19 cellular contexts compared by ENCODE assay signal in genomic region chr22:39988386-39989114, GRCh38. TPM values are rescaled to one million over a fixed set of nuclear protein-coding genes. Genes with fewer than 3 reads are reported as not detected.
DNase-seq lines count a peak whose midpoint lies in the region; ATAC-seq, FAIRE-seq and TF ChIP-seq lines count a peak whose summit lies in the region.
"Had no signal": no experiment of that assay in that cellular context is flagged by ENCODE, and none has a peak within 500 bp of the region (broad histone marks: within the 10 kb centered on the region; RNA-seq: fewer than 3 reads in every experiment).

No MANE protein-coding gene starts in this region.

- 48% methylated on average over 10 of the region's 10 CpGs for WGBS in GM12878 (ENCODE audit: insufficient coverage, insufficient replicate concordance, low lambda C conversion rate, missing lambda C conversion rate)

- no peak overlapping the region for H3K4me3 Mint-ChIP-seq in activated naive CD8-positive, alpha-beta T cell
- H3K4me3 Mint-ChIP-seq in activated naive CD8-positive, alpha-beta T cell treated with anti-CD3 and anti-CD28 coated beads, Interleukin-2, amount 50 U/mL, for 24 hours: no peak overlapping the region
- H3K4me3 Mint-ChIP-seq in stimulated activated effector memory CD8-positive, alpha-beta T cell treated with anti-CD3 and anti-CD28 coated beads, Interleukin-12 subunit alpha, Interleukin-12 subunit beta, amount 100 ng/mL, for 72 hours: no peak overlapping the region
- H3K4me3 Mint-ChIP-seq: HFFc6 had no signal

- peak overlapping the region; percentile 78 for H3K27ac Mint-ChIP-seq in activated naive CD8-positive, alpha-beta T cell
- no peak overlapping the region for H3K27ac Mint-ChIP-seq in activated naive CD8-positive, alpha-beta T cell treated with anti-CD3 and anti-CD28 coated beads, Interleukin-2, amount 50 U/mL, for 24 hours
- peak overlapping the region; percentile 11 for H3K27ac Mint-ChIP-seq in stimulated activated effector memory CD8-positive, alpha-beta T cell treated with anti-CD3 and anti-CD28 coated beads, Interleukin-12 subunit alpha, Interleukin-12 subunit beta, amount 100 ng/mL, for 72 hours
- H3K27ac Mint-ChIP-seq: HFFc6 had no signal

- no peak overlapping the region for H3K4me2 ChIP-seq in GM12878 (ENCODE audit: control insufficient read depth, insufficient read depth)
- H3K4me2 ChIP-seq: KMS-11 had no signal

- peaks cover 11% of the 10 kb centered on the region for H3K4me1 ChIP-seq in GM12878 (ENCODE audit: control insufficient read depth, insufficient read depth, low read length)
- H3K4me1 ChIP-seq: SJSA1 had no signal

- no peak for TF ChIP-seq EP300 in GM12878 (IDR thresholded peaks at IDR 0.05; ENCODE audit: borderline replicate concordance in 1 of 2, control insufficient read depth in 1 of 2, low read depth in 2 of 2, low read length in 2 of 2)

- H4K20me1 ChIP-seq in GM12878 (ENCODE audit: control insufficient read depth, insufficient read depth): no peaks in the 10 kb centered on the region
- H4K20me1 ChIP-seq: BLaER1 treated with 17β-estradiol and CSF1 and Interleukin-3, amounts not matched to agents 10 nM and 100 nM had no signal

- POLR2A ChIA-PET in GM12878 (lab: Charles Lee): no interaction called here

- no peak overlapping the region for H3K4me3 ChIP-seq in GM12878
- H3K4me3 ChIP-seq: BLaER1 treated with 17β-estradiol and CSF1 and Interleukin-3, amounts not matched to agents 10 nM and 100 nM; SJSA1 had no signal

- no peak overlapping the region for H3K27ac ChIP-seq in GM12878 (ENCODE audit: control insufficient read depth, insufficient read depth)
- H3K27ac ChIP-seq: BLaER1 treated with 17β-estradiol and CSF1 and Interleukin-3, amounts not matched to agents 10 nM and 100 nM; KMS-11; SJSA1 had no signal

- in situ Hi-C loops in GM12878 (cut with MboI): no loop called here

- SMC1A ChIA-PET in GM12878 (lab: Charles Lee; ENCODE audit: uncharacterized antibody, unreplicated experiment): no interaction called here

- CTCF ChIA-PET in GM12878 (lab: Yijun Ruan, JAX): interaction anchor here (0.6 kb wide), 1 partner anchor 360 kb away, joined by 3 read pairs; no protein-coding TSS in a partner anchor

- RAD21 ChIA-PET in GM12878 (lab: Charles Lee; ENCODE audit: unreplicated experiment): no interaction called here

- TF ChIP-seq RAD21 in GM12878 (IDR thresholded peaks at IDR 0.05; ENCODE audit: insufficient read depth, low read depth, low read length): no peak

- ATAC-seq in activated naive CD8-positive, alpha-beta T cell treated with anti-CD3 and anti-CD28 coated beads, Interleukin-2, amount 50 U/mL, for 24 hours: no peak
- ATAC-seq in GM12878 (peak; percentile 11; the same call in 1 of the 3 replicates), esophagus mucosa (peak; percentile 80), HG03159 (IDR thresholded peaks at IDR 0.05; ENCODE audit: unreplicated experiment) (no peak), HG03175 (IDR thresholded peaks at IDR 0.05; ENCODE audit: unreplicated experiment) (no peak), HG02678 (IDR thresholded peaks at IDR 0.05; ENCODE audit: unreplicated experiment) (no peak)
- no peak for ATAC-seq in stimulated activated effector memory CD8-positive, alpha-beta T cell treated with anti-CD3 and anti-CD28 coated beads, Interleukin-12 subunit alpha, Interleukin-12 subunit beta, amount 100 ng/mL, for 72 hours

- BruUV-seq in GM12878 (replicated peaks; lab: Mats Ljungman, UMichigan): no TSS peak

- TF ChIP-seq POLR2A in GM12878 (IDR thresholded peaks at IDR 0.05; ENCODE audit: low read depth, low read length): no peak

- peaks cover 0 to 2% of the 10 kb centered on the region in 2 experiments; a peak in 1 of 4 replicates for H3K27me3 ChIP-seq in GM12878 (replicated peaks in 1 of 2; ENCODE audit: control insufficient read depth in 2 of 2, insufficient read depth in 2 of 2, low read length in 1 of 2)
- H3K27me3 ChIP-seq: SJSA1 had no signal

- intact Hi-C loops in GM12878 (cut with micrococcal nuclease; ENCODE audit: unreplicated experiment): no loop called here

- no peak overlapping the region for H2AFZ ChIP-seq in GM12878 (ENCODE audit: control insufficient read depth, low read depth, low read length)

- no peaks in the 10 kb centered on the region for H3K9me3 ChIP-seq in GM12878 (replicated peaks; ENCODE audit: control insufficient read depth, insufficient read depth, low read length)
- H3K9me3 ChIP-seq: BLaER1 treated with 17β-estradiol and CSF1 and Interleukin-3, amounts not matched to agents 10 nM and 100 nM; SJSA1 had no signal

- TF ChIP-seq CTCF in GM12878 (IDR thresholded peaks at IDR 0.05 in 2 of 3, conservative IDR thresholded peaks at IDR 0.05 in 1 of 3; ENCODE audit: control insufficient read depth in 2 of 3, extremely low read depth in 1 of 3, insufficient read depth in 1 of 3, low read depth in 3 of 3, low read length in 3 of 3): no peak

- FAIRE-seq in GM12878 (lab: Jason Lieb, UNC): no peak
- FAIRE-seq: GM12892 had no signal

- no peaks in the 10 kb centered on the region for H3K36me3 ChIP-seq in GM12878 (ENCODE audit: control insufficient read depth in 2 of 2, insufficient read depth in 2 of 2, low read length in 1 of 2)
- H3K36me3 ChIP-seq: BLaER1 treated with 17β-estradiol and CSF1 and Interleukin-3, amounts not matched to agents 10 nM and 100 nM; SJSA1 had no signal

- H3K9me3 Mint-ChIP-seq in activated naive CD8-positive, alpha-beta T cell (ENCODE audit: low read depth): no peaks in the 10 kb centered on the region
- no peaks in the 10 kb centered on the region for H3K9me3 Mint-ChIP-seq in activated naive CD8-positive, alpha-beta T cell treated with anti-CD3 and anti-CD28 coated beads, Interleukin-2, amount 50 U/mL, for 24 hours
- no peaks in the 10 kb centered on the region for H3K9me3 Mint-ChIP-seq in stimulated activated effector memory CD8-positive, alpha-beta T cell treated with anti-CD3 and anti-CD28 coated beads, Interleukin-12 subunit alpha, Interleukin-12 subunit beta, amount 100 ng/mL, for 72 hours
- H3K9me3 Mint-ChIP-seq: HFFc6 had no signal

- no peak overlapping the region for H3K9ac ChIP-seq in GM12878 (ENCODE audit: control insufficient read depth, insufficient read depth, low read length)
- H3K9ac ChIP-seq: BLaER1 treated with 17β-estradiol and CSF1 and Interleukin-3, amounts not matched to agents 10 nM and 100 nM; KMS-11 had no signal

- DNase-seq in activated naive CD8-positive, alpha-beta T cell treated with anti-CD3 and anti-CD28 coated beads, Interleukin-2, amount 50 U/mL, for 24 hours: no peak
- DNase-seq in GM12878 (ENCODE audit: low read depth, low spot score): no peak
- no peak for DNase-seq in stimulated activated effector memory CD8-positive, alpha-beta T cell treated with anti-CD3 and anti-CD28 coated beads, Interleukin-12 subunit alpha, Interleukin-12 subunit beta, amount 100 ng/mL, for 72 hours (ENCODE audit: low spot score in 2 of 2)
- DNase-seq: 8988T, HFFc6, NCI-H1092, NCI-H2107, NCI-H226, NCI-H526 treated with DMSO at 0.1 percent for 48 hours had no signal

- peaks cover 29% of the 10 kb centered on the region for H3K4me1 Mint-ChIP-seq in activated naive CD8-positive, alpha-beta T cell (ENCODE audit: low read depth)
- H3K4me1 Mint-ChIP-seq in activated naive CD8-positive, alpha-beta T cell treated with anti-CD3 and anti-CD28 coated beads, Interleukin-2, amount 50 U/mL, for 24 hours: peaks cover 23% of the 10 kb centered on the region
- peaks cover 14% of the 10 kb centered on the region for H3K4me1 Mint-ChIP-seq in stimulated activated effector memory CD8-positive, alpha-beta T cell treated with anti-CD3 and anti-CD28 coated beads, Interleukin-12 subunit alpha, Interleukin-12 subunit beta, amount 100 ng/mL, for 72 hours

- H3K36me3 Mint-ChIP-seq in activated naive CD8-positive, alpha-beta T cell: no peaks in the 10 kb centered on the region
- peaks cover 1% of the 10 kb centered on the region for H3K36me3 Mint-ChIP-seq in activated naive CD8-positive, alpha-beta T cell treated with anti-CD3 and anti-CD28 coated beads, Interleukin-2, amount 50 U/mL, for 24 hours (ENCODE audit: low read depth)
- H3K36me3 Mint-ChIP-seq in stimulated activated effector memory CD8-positive, alpha-beta T cell treated with anti-CD3 and anti-CD28 coated beads, Interleukin-12 subunit alpha, Interleukin-12 subunit beta, amount 100 ng/mL, for 72 hours: no peaks in the 10 kb centered on the region

- no peaks in the 10 kb centered on the region for H3K27me3 Mint-ChIP-seq in activated naive CD8-positive, alpha-beta T cell
- peaks cover 6% of the 10 kb centered on the region for H3K27me3 Mint-ChIP-seq in activated naive CD8-positive, alpha-beta T cell treated with anti-CD3 and anti-CD28 coated beads, Interleukin-2, amount 50 U/mL, for 24 hours

- no peaks in the 10 kb centered on the region for H3K79me2 ChIP-seq in GM12878 (ENCODE audit: control insufficient read depth, insufficient read depth, low read length)

RNA-seq across cellular contexts. Expression of gene FAM83F, which starts 6.2 kb away (rescaled TPM):
- 0.04 and 0.49 TPM in 2 replicates for total RNA-seq in GM12878 (2013; cell fraction: nucleolus; rRNA removed)
- total RNA-seq in GM12878 (2014; rRNA removed) (not detected in 2 replicates), GM12878 (2014; rRNA removed; fragmentation: Illumina TruSeq; extraction: Trizol) (not detected in 2 replicates), GM12878 (2021) (0.03 and 0.05 TPM in 2 replicates), esophagus mucosa (50.7 TPM)
- not detected for polyA plus RNA-seq in GM12878 (2011; ENCODE audit: low read depth)
- polyA plus RNA-seq in GM12878 (2011; rRNA removed) (0.01 TPM in 1 of 2 replicates, not detected in the other), GM12878 (2014; fragmentation: Illumina TruSeq; extraction: Trizol) (0.01 TPM in 1 of 2 replicates, not detected in the other), GM12878 (2014; fragmentation: Nextera tagmentation; extraction: Ambion mirVana) (not detected), GM12878 (2014; rRNA removed) (0.01 TPM in 1 of 2 replicates, not detected in the other), GM12878 (2016; fragmentation: Nextera tagmentation; extraction: Ambion mirVana) (not detected)
- polyA plus RNA-seq in GM12878 (2011; cell fraction: cytosol; rRNA removed): under 0.01 TPM in 2 replicates
- polyA plus RNA-seq in GM12878 (2011; cell fraction: nucleus; rRNA removed): 0.06 TPM in 2 replicates
- polyA plus RNA-seq in GM12878 (2012): 0.03 TPM in 1 of 2 replicates, not detected in the other
- 0.21 TPM in 1 of 2 replicates, not detected in the other for polyA minus RNA-seq in GM12878 (2011; rRNA and poly(A)+ RNA removed)
- polyA minus RNA-seq in GM12878 (2011; cell fraction: cytosol; rRNA and poly(A)+ RNA removed): not detected in 2 replicates
- polyA minus RNA-seq in GM12878 (2011; cell fraction: nucleus; rRNA and poly(A)+ RNA removed): not detected in 2 replicates
- total RNA-seq: HFFc6, SJSA1 had no signal

RNA-seq across cellular contexts. Expression of gene TMA7B, which starts 28.4 kb away (rescaled TPM):
- 59.4 and 63.4 TPM in 2 replicates for total RNA-seq in GM12878 (2013; cell fraction: nucleolus; rRNA removed)
- total RNA-seq in GM12878 (2014; rRNA removed): 1.5 and 2.1 TPM in 2 replicates
- 2.6 and 2.7 TPM in 2 replicates for total RNA-seq in GM12878 (2014; rRNA removed; fragmentation: Illumina TruSeq; extraction: Trizol)
- 1.6 and 2.2 TPM in 2 replicates for total RNA-seq in GM12878 (2021)
- polyA plus RNA-seq in GM12878 (2011; ENCODE audit: low read depth): 0.21 TPM
- polyA plus RNA-seq in GM12878 (2011; rRNA removed): 2.9 and 3.7 TPM in 2 replicates
- 0.75 and 0.79 TPM in 2 replicates for polyA plus RNA-seq in GM12878 (2011; cell fraction: cytosol; rRNA removed)
- 3.0 and 3.5 TPM in 2 replicates for polyA plus RNA-seq in GM12878 (2011; cell fraction: nucleus; rRNA removed)
- polyA plus RNA-seq in GM12878 (2012): 0.31 and 0.35 TPM in 2 replicates
- 0.14 and 0.87 TPM in 2 replicates for polyA plus RNA-seq in GM12878 (2014; fragmentation: Illumina TruSeq; extraction: Trizol)
- polyA plus RNA-seq in GM12878 (2014; fragmentation: Nextera tagmentation; extraction: Ambion mirVana): 1 to 10 TPM in 1 of 2 experiments, under 1 TPM in 1; 0.33 to 1.6 TPM
- 1.3 TPM in 2 replicates for polyA plus RNA-seq in GM12878 (2014; rRNA removed)
- polyA plus RNA-seq in GM12878 (2016; fragmentation: Nextera tagmentation; extraction: Ambion mirVana): 1 to 10 TPM; 1.6 to 2.0 TPM
- polyA minus RNA-seq in GM12878 (2011; rRNA and poly(A)+ RNA removed): 3.3 and 3.4 TPM in 2 replicates
- polyA minus RNA-seq in GM12878 (2011; cell fraction: cytosol; rRNA and poly(A)+ RNA removed): not detected in 2 replicates
- 2.7 and 4.8 TPM in 2 replicates for polyA minus RNA-seq in GM12878 (2011; cell fraction: nucleus; rRNA and poly(A)+ RNA removed)
- 0.24 TPM for total RNA-seq in esophagus mucosa
- total RNA-seq: HFFc6, MCF 10A, SJSA1 had no signal

Comparison
In these comparisons a context has a peak if more than half of its experiments do, and no peak if none do; other contexts are left out.
1. ATAC-seq: peak in GM12878 (single experiment) and esophagus mucosa (single experiment); none in activated naive CD8-positive, alpha-beta T cell treated with anti-CD3 and anti-CD28 coated beads, Interleukin-2, amount 50 U/mL, for 24 hours (single experiment), stimulated activated effector memory CD8-positive, alpha-beta T cell treated with anti-CD3 and anti-CD28 coated beads, Interleukin-12 subunit alpha, Interleukin-12 subunit beta, amount 100 ng/mL, for 72 hours (single experiment), HG03159 (single experiment), HG03175 (single experiment) and HG02678 (single experiment).
2. RNA of gene FAM83F, which starts 6.2 kb away (total RNA-seq): 50.7 TPM in esophagus mucosa (single experiment); 0.03 to 0.49 TPM in GM12878; every median in the first group is over 10 times any median in the second.